In genomic region chr21:38300180-38300579, GRCh38 we compare ENCODE assay signal across 2 cellular contexts.
TF ChIP-seq lines count a peak whose summit lies in the region.

No MANE protein-coding gene starts in this region.

TF ChIP-seq in liver, 16 proteins besides CTCF, POLR2A, EP300 and RAD21:
- TF ChIP-seq FOXA1 (IDR thresholded peaks at IDR 0.05), result no peak
- TF ChIP-seq REST (IDR thresholded peaks at IDR 0.05), result no peak
- TF ChIP-seq FOXA2 (IDR thresholded peaks at IDR 0.05), result no peak
- peak; percentile 8 to 33 for TF ChIP-seq HNF4A (conservative IDR thresholded peaks at IDR 0.05)
- TF ChIP-seq TAF1 (conservative IDR thresholded peaks at IDR 0.05), result no peak
- TF ChIP-seq ATF3 (IDR thresholded peaks at IDR 0.05), result no peak
- TF ChIP-seq HNF4G (IDR thresholded peaks at IDR 0.05), result no peak
- peak; percentile 20 for TF ChIP-seq SP1 (IDR thresholded peaks at IDR 0.05)
- TF ChIP-seq NR2F2 (IDR thresholded peaks at IDR 0.05), result no peak
- TF ChIP-seq ZBTB33 (IDR thresholded peaks at IDR 0.05), result no peak
TF ChIP-seq in liver: peak in this region for 2.

TF ChIP-seq in HepG2, 621 proteins besides CTCF, POLR2A, EP300 and RAD21:
- no peak for TF ChIP-seq ZNF251 (CRISPR knock-in tag; IDR thresholded peaks at IDR 0.05)
- no peak for TF ChIP-seq YEATS2 (CRISPR knock-in tag; IDR thresholded peaks at IDR 0.05; ENCODE audit: borderline replicate concordance)
- no peak for TF ChIP-seq HES4 (CRISPR knock-in tag; IDR thresholded peaks at IDR 0.05; ENCODE audit: borderline replicate concordance)
- no peak for TF ChIP-seq PRDM15 (CRISPR knock-in tag; IDR thresholded peaks at IDR 0.05)
- TF ChIP-seq MAZ (IDR thresholded peaks at IDR 0.05; ENCODE audit: borderline replicate concordance, low read depth, low read length), result no peak
- no peak for TF ChIP-seq MAZ (CRISPR knock-in tag; IDR thresholded peaks at IDR 0.05; ENCODE audit: low read depth)
- TF ChIP-seq IRF2 (CRISPR knock-in tag; IDR thresholded peaks at IDR 0.05), result no peak
